Comparison of ENCODE assay signal across 36 cellular contexts in genomic region chr20:38241201-38241600, GRCh38. TPM values are rescaled to one million over a fixed set of nuclear protein-coding genes. Genes with fewer than 3 reads are reported as not detected.
"Had no signal": no experiment of that assay in that cellular context is flagged by ENCODE, and none has a peak within 500 bp of the region (broad histone marks: within the 10 kb centered on the region; RNA-seq: fewer than 3 reads in every experiment).

No MANE protein-coding gene starts in this region.

- H3K9ac ChIP-seq: KMS-11 had no signal

- H3K4me3 ChIP-seq: MG63 had no signal

- H3K4me2 ChIP-seq: KMS-11 had no signal

- H3K36me3 ChIP-seq: MG63 had no signal

- H3K27ac ChIP-seq: KMS-11 had no signal

- H3K27me3 ChIP-seq: MG63 had no signal

- DNase-seq: Karpas-422, Kasumi-1, MG63, MM.1S, MV-4-11, NCI-H1048, NCI-H1092, NCI-H1092 treated with DMSO at 0.1 percent for 48 hours, NCI-H1105, NCI-H1105 treated with DMSO at 0.1 percent for 48 hours, NCI-H1417, NCI-H1417 treated with DMSO at 0.1 percent for 48 hours, NCI-H1436, NCI-H1436 treated with DMSO at 0.1 percent for 48 hours, NCI-H146, NCI-H1694, NCI-H1694 treated with DMSO at 0.1 percent for 48 hours, NCI-H187, NCI-H187 treated with DMSO at 0.1 percent for 48 hours, NCI-H1930, NCI-H2029, NCI-H2029 treated with DMSO at 0.1 percent for 48 hours, NCI-H2081, NCI-H2081 treated with DMSO at 0.1 percent for 48 hours, NCI-H2171, NCI-H2171 treated with DMSO at 0.1 percent for 48 hours, NCI-H2227 treated with DMSO at 0.1 percent for 48 hours, NCI-H226, NCI-H345, NCI-H446, NCI-H446 treated with DMSO at 0.1 percent for 48 hours, NCI-H510A, NCI-H510A treated with DMSO at 0.1 percent for 48 hours had no signal

RNA-seq across cellular contexts. Expression of gene KIAA1755, which starts 19.3 kb away (rescaled TPM):
- total RNA-seq: MCF 10A, NCI-H460 had no signal
